In genomic region chr2:127588241-127588640, GRCh38 we compare ENCODE assay signal across 21 cellular contexts. TPM values are rescaled to one million over a fixed set of nuclear protein-coding genes. Genes with fewer than 3 reads are reported as not detected.
"Had no signal": no experiment of that assay in that cellular context is flagged by ENCODE, and none has a peak within 500 bp of the region (broad histone marks: within the 10 kb centered on the region; RNA-seq: fewer than 3 reads in every experiment).

No MANE protein-coding gene starts in this region.

- H3K27me3 Mint-ChIP-seq: activated naive CD8-positive, alpha-beta T cell treated with anti-CD3 and anti-CD28 coated beads, Interleukin-2, amount 50 U/mL, for 24 hours; stimulated activated naive B cell treated with anti-CD40 and anti-IgM and Interleukin-4, amounts not matched to agents 10 μg/mL and 1 μg/mL and 100 μg/mL, for 72 hours had no signal

- H3K4me3 Mint-ChIP-seq: activated naive CD8-positive, alpha-beta T cell treated with anti-CD3 and anti-CD28 coated beads, Interleukin-2, amount 50 U/mL, for 24 hours; activated T-cell treated with anti-CD3 and anti-CD28 coated beads, Interleukin-2, amount 50 U/mL, for 4 hours; nephron progenitor cell; stimulated activated naive B cell treated with anti-CD40 and anti-IgM and Interleukin-4, amounts not matched to agents 10 μg/mL and 1 μg/mL and 100 μg/mL, for 72 hours; T-helper 2 cell treated with Interferon-gamma antibody and Interleukin-4, amounts not matched to agents 5 μg/mL and 100 μg/mL, for 36 hours had no signal

- DNase-seq: activated CD4-positive, CD25-positive, alpha-beta regulatory T cell treated with anti-CD3 and anti-CD28 coated beads, Interleukin-2, amount 50 U/mL, for 72 hours; activated naive CD4-positive, alpha-beta T cell; activated naive CD8-positive, alpha-beta T cell treated with anti-CD3 and anti-CD28 coated beads, Interleukin-2, amount 50 U/mL, for 24 hours; activated T-cell treated with anti-CD3 and anti-CD28 coated beads, Interleukin-2, amount 50 U/mL, for 4 hours; cerebellar nuclear complex; dermis blood vessel endothelial cell; foreskin melanocyte; kidney glomerular epithelial cell; mesendoderm; nephron progenitor cell; stimulated activated CD4-positive, alpha-beta T cell treated with anti-CD3 and anti-CD28 coated beads, Interleukin-2, amount 100 ng/mL, for 48 hours; stimulated activated naive B cell treated with anti-CD40 and anti-IgM and Interleukin-4, amounts not matched to agents 10 μg/mL and 1 μg/mL and 100 μg/mL, for 72 hours; SW 1271; transverse colon had no signal

- H3K36me3 Mint-ChIP-seq: stimulated activated naive B cell treated with anti-CD40 and anti-IgM and Interleukin-4, amounts not matched to agents 10 μg/mL and 1 μg/mL and 100 μg/mL, for 72 hours had no signal

- H3K9me3 Mint-ChIP-seq: activated naive CD8-positive, alpha-beta T cell treated with anti-CD3 and anti-CD28 coated beads, Interleukin-2, amount 50 U/mL, for 24 hours; activated T-cell treated with anti-CD3 and anti-CD28 coated beads, Interleukin-2, amount 50 U/mL, for 4 hours; nephron progenitor cell; stimulated activated naive B cell treated with anti-CD40 and anti-IgM and Interleukin-4, amounts not matched to agents 10 μg/mL and 1 μg/mL and 100 μg/mL, for 72 hours; T-helper 2 cell treated with Interferon-gamma antibody and Interleukin-4, amounts not matched to agents 5 μg/mL and 100 μg/mL, for 36 hours had no signal

- H3K27ac Mint-ChIP-seq: activated naive CD8-positive, alpha-beta T cell treated with anti-CD3 and anti-CD28 coated beads, Interleukin-2, amount 50 U/mL, for 24 hours; nephron progenitor cell; stimulated activated naive B cell treated with anti-CD40 and anti-IgM and Interleukin-4, amounts not matched to agents 10 μg/mL and 1 μg/mL and 100 μg/mL, for 72 hours; T-helper 2 cell treated with Interferon-gamma antibody and Interleukin-4, amounts not matched to agents 5 μg/mL and 100 μg/mL, for 36 hours had no signal

- H3K4me1 Mint-ChIP-seq: activated naive CD8-positive, alpha-beta T cell treated with anti-CD3 and anti-CD28 coated beads, Interleukin-2, amount 50 U/mL, for 24 hours; nephron progenitor cell had no signal

- ATAC-seq: activated naive CD8-positive, alpha-beta T cell treated with anti-CD3 and anti-CD28 coated beads, Interleukin-2, amount 50 U/mL, for 24 hours; activated T-cell treated with anti-CD3 and anti-CD28 coated beads, Interleukin-2, amount 50 U/mL, for 4 hours; pancreas; stimulated activated naive B cell treated with anti-CD40 and anti-IgM and Interleukin-4, amounts not matched to agents 10 μg/mL and 1 μg/mL and 100 μg/mL, for 72 hours had no signal

RNA-seq across cellular contexts. Expression of gene MYO7B, which starts 52.8 kb away (rescaled TPM):
- total RNA-seq: dermis blood vessel endothelial cell, SK-MEL-5 had no signal

RNA-seq across cellular contexts. Expression of gene GPR17, which starts 57.7 kb away (rescaled TPM):
- total RNA-seq: activated CD8-positive, alpha-beta memory T cell treated with anti-CD3 and anti-CD28 coated beads for 36 hours; activated T-cell treated with anti-CD3 and anti-CD28 coated beads, Interleukin-2, amount 50 U/mL, for 4 hours; dermis blood vessel endothelial cell; fibroblast of lung; pancreas; renal cortical epithelial cell; SK-MEL-5; subcutaneous adipose tissue had no signal
